In the genomic region with DNA sequence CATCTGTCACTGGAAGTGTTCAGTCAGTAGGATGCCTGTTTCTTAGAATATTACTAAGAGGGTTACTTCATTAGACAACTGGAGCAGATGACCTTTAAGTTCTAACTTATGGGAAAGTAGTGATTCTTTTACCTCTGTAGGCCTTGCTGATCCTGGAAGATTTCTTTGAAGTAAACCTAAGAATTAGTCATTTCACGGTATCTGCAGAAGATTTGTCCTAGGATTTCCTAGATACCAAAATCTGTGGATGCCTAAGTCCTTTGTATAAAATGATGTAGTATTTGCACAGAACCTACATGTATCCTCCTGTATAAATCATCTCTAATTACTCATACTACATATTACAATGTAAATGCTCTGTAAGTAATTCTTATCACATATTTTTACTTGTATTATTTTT, we compare ENCODE assay signal across 1 cellular context.
TF ChIP-seq lines count a peak whose summit lies in the region.

No MANE protein-coding gene starts in this region.

TF ChIP-seq in A549, 52 proteins besides CTCF, POLR2A, EP300 and RAD21 (continued from another document):
- TF ChIP-seq, protein P1, sequence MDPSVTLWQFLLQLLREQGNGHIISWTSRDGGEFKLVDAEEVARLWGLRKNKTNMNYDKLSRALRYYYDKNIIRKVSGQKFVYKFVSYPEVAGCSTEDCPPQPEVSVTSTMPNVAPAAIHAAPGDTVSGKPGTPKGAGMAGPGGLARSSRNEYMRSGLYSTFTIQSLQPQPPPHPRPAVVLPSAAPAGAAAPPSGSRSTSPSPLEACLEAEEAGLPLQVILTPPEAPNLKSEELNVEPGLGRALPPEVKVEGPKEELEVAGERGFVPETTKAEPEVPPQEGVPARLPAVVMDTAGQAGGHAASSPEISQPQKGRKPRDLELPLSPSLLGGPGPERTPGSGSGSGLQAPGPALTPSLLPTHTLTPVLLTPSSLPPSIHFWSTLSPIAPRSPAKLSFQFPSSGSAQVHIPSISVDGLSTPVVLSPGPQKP (IDR thresholded peaks at IDR 0.05; ENCODE audit: low read depth, low read length), result no peak
